In genomic region chr1:167599839-167600581, GRCh38 we compare ENCODE assay signal across 1 cellular context.
TF ChIP-seq lines count a peak whose summit lies in the region.

No MANE protein-coding gene starts in this region.

TF ChIP-seq in K562, 482 proteins besides CTCF, POLR2A, EP300 and RAD21 (continues in another document):
- TF ChIP-seq NR4A1 (CRISPR knock-in tag; IDR thresholded peaks at IDR 0.05) (no peak), NR4A1 (tag; IDR thresholded peaks at IDR 0.05) (no peak), ZNF197 (CRISPR knock-in tag; IDR thresholded peaks at IDR 0.05; ENCODE audit: low read depth) (no peak), SIN3B (IDR thresholded peaks at IDR 0.05; ENCODE audit: low read depth) (no peak), FIP1L1 (IDR thresholded peaks at IDR 0.05; ENCODE audit: low read depth, low read length, poor library complexity, severe bottlenecking) (no peak), TCF15 (CRISPR knock-in tag; IDR thresholded peaks at IDR 0.05) (no peak), ZMIZ1 (IDR thresholded peaks at IDR 0.05; ENCODE audit: low read depth in 2 of 2, low read length in 2 of 2) (no peak), RREB1 (CRISPR knock-in tag; IDR thresholded peaks at IDR 0.05) (no peak), RBM17 (IDR thresholded peaks at IDR 0.05; ENCODE audit: borderline replicate concordance, low read depth, low read length) (no peak), CREBBP (IDR thresholded peaks at IDR 0.05; ENCODE audit: low read depth, low read length) (no peak), ARID4B (CRISPR knock-in tag; IDR thresholded peaks at IDR 0.05) (no peak), MAFK (IDR thresholded peaks at IDR 0.05; ENCODE audit: low read length) (peak; percentile 21; the same call in 1 of the 2 replicates), ZZZ3 (IDR thresholded peaks at IDR 0.05) (no peak), ZHX1 (conservative IDR thresholded peaks at IDR 0.05; ENCODE audit: low read length) (no peak), PKNOX1 (IDR thresholded peaks at IDR 0.05) (no peak), ZNF589 (CRISPR knock-in tag; IDR thresholded peaks at IDR 0.05; ENCODE audit: low read depth) (no peak), NFE2 (IDR thresholded peaks at IDR 0.05; ENCODE audit: low read depth) (no peak), TRIM28 (IDR thresholded peaks at IDR 0.05) (no peak), MNT (conservative IDR thresholded peaks at IDR 0.05) (peak in 1 of 2 experiments; percentile 47; a peak in 1 of 4 replicates), NBN (IDR thresholded peaks at IDR 0.05; ENCODE audit: low read depth) (peak; percentile 44; the same call in 1 of the 2 replicates), ZNF282 (CRISPR knock-in tag; IDR thresholded peaks at IDR 0.05) (no peak), RFX5 (IDR thresholded peaks at IDR 0.05; ENCODE audit: low read depth, low read length) (no peak), NR2C1 (IDR thresholded peaks at IDR 0.05) (no peak), NR2C1 (tag; IDR thresholded peaks at IDR 0.05) (no peak), MLLT1 (IDR thresholded peaks at IDR 0.05) (peak in 1 of 2 experiments; percentile 40; a peak in 1 of 4 replicates), SREBF2 (CRISPR knock-in tag; IDR thresholded peaks at IDR 0.05) (no peak), TRIM25 (IDR thresholded peaks at IDR 0.05; ENCODE audit: borderline replicate concordance) (no peak), KDM4B (IDR thresholded peaks at IDR 0.05; ENCODE audit: borderline replicate concordance in 2 of 2, low read depth in 1 of 2) (no peak), ZNF408 (CRISPR knock-in tag; IDR thresholded peaks at IDR 0.05; ENCODE audit: low read depth) (no peak), NR1H2 (CRISPR knock-in tag; IDR thresholded peaks at IDR 0.05) (no peak), ZNF212 (CRISPR knock-in tag; IDR thresholded peaks at IDR 0.05) (no peak), KLF10 (CRISPR knock-in tag; IDR thresholded peaks at IDR 0.05) (no peak), POLR3A (IDR thresholded peaks at IDR 0.05; ENCODE audit: borderline replicate concordance, extremely low read depth, insufficient read depth, insufficient read length) (no peak), MBD2 (IDR thresholded peaks at IDR 0.05; ENCODE audit: borderline replicate concordance, low read depth) (no peak), IRF2 (CRISPR knock-in tag; IDR thresholded peaks at IDR 0.05) (no peak), ZNF785 (CRISPR knock-in tag; IDR thresholded peaks at IDR 0.05) (no peak), MECOM (CRISPR knock-in tag; IDR thresholded peaks at IDR 0.05) (no peak), ZFX (CRISPR knock-in tag; IDR thresholded peaks at IDR 0.05) (no peak)
